Comparison of ENCODE assay signal across 10 cellular contexts in genomic region chr1:156464825-156465452, GRCh38. TPM values are rescaled to one million over a fixed set of nuclear protein-coding genes. Genes with fewer than 3 reads are reported as not detected.
A peak's percentile ranks its signal among the peaks of the same experiment; 100 is the strongest.
DNase-seq lines count a peak whose midpoint lies in the region; ATAC-seq, FAIRE-seq and TF ChIP-seq lines count a peak whose summit lies in the region.
"Had no signal": no experiment of that assay in that cellular context is flagged by ENCODE, and none has a peak within 500 bp of the region (broad histone marks: within the 10 kb centered on the region; RNA-seq: fewer than 3 reads in every experiment).

No MANE protein-coding gene starts in this region.

- no peak for FAIRE-seq in HTR-8/SVneo (lab: Jason Lieb, UNC)

- H3K36me3 Mint-ChIP-seq in CD8-positive, alpha-beta memory T cell, result peaks cover 0 to 55% (median 13%) of the 10 kb centered on the region in 3 donors
- H3K36me3 Mint-ChIP-seq in activated CD8-positive, alpha-beta T cell treated with anti-CD3 and anti-CD28 coated beads for 36 hours (ENCODE audit: low read depth), result peaks cover 14% of the 10 kb centered on the region

- H3K9me3 ChIP-seq in CD8-positive, alpha-beta memory T cell (ENCODE audit: low read length), result no peaks in the 10 kb centered on the region
- H3K9me3 ChIP-seq in gastrocnemius medialis, result no peaks in the 10 kb centered on the region
- H3K9me3 ChIP-seq: neutrophil had no signal

- POLR2A ChIA-PET in CD8-positive, alpha-beta memory T cell (lab: Charles Lee), result no interaction called here
- POLR2A ChIA-PET in activated CD8-positive, alpha-beta T cell treated with anti-CD3 and anti-CD28 coated beads for 36 hours (lab: Charles Lee), result interaction anchor here (1.2 to 1.8 kb wide), 3 partner anchors 12 to 129 kb away, joined by 4 to 6 read pairs (median 4); partner anchors contain the start of gene NAXE

- peaks cover 38% of the 10 kb centered on the region for H3K36me3 ChIP-seq in CD8-positive, alpha-beta memory T cell (ENCODE audit: insufficient read depth, low read length)
- H3K36me3 ChIP-seq in gastrocnemius medialis, result peaks cover 0 to 34% of the 10 kb centered on the region in 2 donors

- no peaks in the 10 kb centered on the region for H3K9me3 Mint-ChIP-seq in CD8-positive, alpha-beta memory T cell
- H3K9me3 Mint-ChIP-seq in activated CD8-positive, alpha-beta T cell treated with anti-CD3 and anti-CD28 coated beads for 36 hours, result no peaks in the 10 kb centered on the region

- peak overlapping the region in 6 of 8 donors; percentile 27 to 70 (median 53) for H3K27ac Mint-ChIP-seq in CD8-positive, alpha-beta memory T cell
- H3K27ac Mint-ChIP-seq in activated CD8-positive, alpha-beta T cell treated with anti-CD3 and anti-CD28 coated beads for 36 hours, result peak overlapping the region; percentile 13

- TF ChIP-seq CTCF in activated CD8-positive, alpha-beta T cell treated with anti-CD3 and anti-CD28 coated beads for 36 hours (IDR thresholded peaks at IDR 0.05), result no peak
- TF ChIP-seq CTCF in foreskin keratinocyte (conservative IDR thresholded peaks at IDR 0.05) (no peak), gastrocnemius medialis (IDR thresholded peaks at IDR 0.05 in 4 of 5, conservative IDR thresholded peaks at IDR 0.05 in 1 of 5) (no peak)

- H3K27ac ChIP-seq in CD8-positive, alpha-beta memory T cell (ENCODE audit: low read depth, low read length), result no peak overlapping the region
- no peak overlapping the region for H3K27ac ChIP-seq in foreskin keratinocyte
- H3K27ac ChIP-seq in gastrocnemius medialis, result peak overlapping the region; percentile 96 to 99 (median 98)
- H3K27ac ChIP-seq: neutrophil had no signal

- no peak overlapping the region for H3K4me3 ChIP-seq in CD8-positive, alpha-beta memory T cell (ENCODE audit: low read length)
- H3K4me3 ChIP-seq in gastrocnemius medialis, result no peak overlapping the region

- TF ChIP-seq POLR2A in gastrocnemius medialis (IDR thresholded peaks at IDR 0.05), result no peak

- CTCF ChIA-PET in CD8-positive, alpha-beta memory T cell (lab: Charles Lee), result interaction anchor here (0.8 kb wide), 1 partner anchor 79 kb away, joined by 3 read pairs; no protein-coding TSS in a partner anchor
- CTCF ChIA-PET in activated CD8-positive, alpha-beta T cell treated with anti-CD3 and anti-CD28 coated beads for 36 hours (lab: Charles Lee), result interaction anchor here (1.0 to 2.3 kb wide), 7 partner anchors 8 to 143 kb away, joined by 3 to 11 read pairs (median 5); partner anchors contain the start of gene MEF2D

- intact Hi-C loops in activated CD8-positive, alpha-beta T cell treated with anti-CD3 and anti-CD28 coated beads for 36 hours (cut with micrococcal nuclease), result no loop called here
- intact Hi-C loops in gastrocnemius medialis (cut with DNase I; ENCODE audit: low total_unique reads), result loop anchor here (10.0 kb wide), 1 partner anchor 360 kb away; no protein-coding TSS in a partner anchor

- no peak for ATAC-seq in activated CD8-positive, alpha-beta T cell treated with anti-CD3 and anti-CD28 coated beads for 36 hours
- ATAC-seq in foreskin keratinocyte, result peak; percentile 16
- peak in 1 of 2 donors; percentile 10 for ATAC-seq in gastrocnemius medialis
- no peak for ATAC-seq in GM18907 (IDR thresholded peaks at IDR 0.05; ENCODE audit: unreplicated experiment)

- no peak overlapping the region for H3K4me3 Mint-ChIP-seq in CD8-positive, alpha-beta memory T cell
- no peak overlapping the region for H3K4me3 Mint-ChIP-seq in activated CD8-positive, alpha-beta T cell treated with anti-CD3 and anti-CD28 coated beads for 36 hours

- H3K27me3 ChIP-seq in CD8-positive, alpha-beta memory T cell (ENCODE audit: insufficient read depth, low read length, poor library complexity, severe bottlenecking), result no peaks in the 10 kb centered on the region
- H3K27me3 ChIP-seq in foreskin keratinocyte (no peaks in the 10 kb centered on the region), gastrocnemius medialis (no peaks in the 10 kb centered on the region)
- H3K27me3 ChIP-seq: neutrophil had no signal

- H3K27me3 Mint-ChIP-seq in CD8-positive, alpha-beta memory T cell, result no peaks in the 10 kb centered on the region
- no peaks in the 10 kb centered on the region for H3K27me3 Mint-ChIP-seq in activated CD8-positive, alpha-beta T cell treated with anti-CD3 and anti-CD28 coated beads for 36 hours

- DNase-seq in CD8-positive, alpha-beta memory T cell, result no peak
- no peak for DNase-seq in activated CD8-positive, alpha-beta T cell treated with anti-CD3 and anti-CD28 coated beads for 36 hours
- DNase-seq in foreskin keratinocyte, result no peak
- DNase-seq in gastrocnemius medialis, result no peak
- DNase-seq in stimulated activated CD4-positive, alpha-beta T cell treated with anti-CD3 and anti-CD28 coated beads, Interleukin-2, amount 100 ng/mL, for 48 hours, result no peak
- DNase-seq in NCI-H510A treated with DMSO at 0.1 percent for 48 hours (lab: John Stamatoyannopoulos, UW), result no peak
- no peak for DNase-seq in HTR-8/SVneo (ENCODE audit: insufficient read length, low spot score)
- DNase-seq: stimulated activated CD4-positive, alpha-beta T cell treated with anti-CD3 and anti-CD28 coated beads, Interleukin-4, amount 100 ng/mL, for 4 hours had no signal

- in situ Hi-C loops in gastrocnemius medialis (cut with MboI; ENCODE audit: low sequenced_read_pairs in 4 of 4), result no loop called here

- peaks cover 9 to 30% (median 20%) of the 10 kb centered on the region in 3 donors for H3K4me1 Mint-ChIP-seq in CD8-positive, alpha-beta memory T cell
- H3K4me1 Mint-ChIP-seq in activated CD8-positive, alpha-beta T cell treated with anti-CD3 and anti-CD28 coated beads for 36 hours (ENCODE audit: low read depth), result peaks cover 11% of the 10 kb centered on the region

- no peaks in the 10 kb centered on the region for H3K4me1 ChIP-seq in CD8-positive, alpha-beta memory T cell (ENCODE audit: insufficient read depth, low read length)
- H3K4me1 ChIP-seq in foreskin keratinocyte (peaks cover 18% of the 10 kb centered on the region), gastrocnemius medialis (peaks cover 41 to 45% of the 10 kb centered on the region in 2 donors)

RNA-seq across cellular contexts. Expression of gene MEF2D, which starts 35.6 kb away (rescaled TPM):
- total RNA-seq in CD8-positive, alpha-beta memory T cell, result 10 to 100 TPM; 32.9 to 35.4 TPM
- 19.2 TPM for polyA plus RNA-seq in CD8-positive, alpha-beta memory T cell
- 10 to 100 TPM; 35.3 to 35.8 TPM for total RNA-seq in activated CD8-positive, alpha-beta T cell treated with anti-CD3 and anti-CD28 coated beads for 36 hours
- total RNA-seq in foreskin keratinocyte, result 17.2 and 18.5 TPM in 2 replicates
- polyA plus RNA-seq in foreskin keratinocyte, result 13.1 and 13.3 TPM in 2 replicates
- 100 to 1,000 TPM; 129 to 260 (median 168) TPM for total RNA-seq in gastrocnemius medialis

Comparison
In these comparisons a context has a peak if more than half of its experiments do, and no peak if none do; other contexts are left out.
1. H3K27ac ChIP-seq: peak in gastrocnemius medialis (4 of 4); none in CD8-positive, alpha-beta memory T cell (single experiment) and foreskin keratinocyte (single experiment).